ENCODE assay signal across 23 cellular contexts in genomic region chr7:26618458-26618857, GRCh38.
"Had no signal": no experiment of that assay in that cellular context is flagged by ENCODE, and none has a peak within 500 bp of the region (broad histone marks: within the 10 kb centered on the region; RNA-seq: fewer than 3 reads in every experiment).

No MANE protein-coding gene starts in this region.

- H3K27me3 Mint-ChIP-seq: activated naive CD8-positive, alpha-beta T cell treated with anti-CD3 and anti-CD28 coated beads, Interleukin-2, amount 10 ng/mL, durations not matched to agents 7 days and 5 days had no signal

- H3K9me3 Mint-ChIP-seq: activated naive CD8-positive, alpha-beta T cell treated with anti-CD3 and anti-CD28 coated beads, Interleukin-2, amount 10 ng/mL, durations not matched to agents 7 days and 5 days; central memory CD8-positive, alpha-beta T cell; naive thymus-derived CD4-positive, alpha-beta T cell had no signal

- H3K36me3 Mint-ChIP-seq: activated naive CD8-positive, alpha-beta T cell treated with anti-CD3 and anti-CD28 coated beads, Interleukin-2, amount 10 ng/mL, durations not matched to agents 7 days and 5 days; brain; naive thymus-derived CD4-positive, alpha-beta T cell had no signal

- H3K4me3 Mint-ChIP-seq: activated naive CD8-positive, alpha-beta T cell treated with anti-CD3 and anti-CD28 coated beads, Interleukin-2, amount 10 ng/mL, durations not matched to agents 7 days and 5 days; brain; central memory CD8-positive, alpha-beta T cell; naive thymus-derived CD4-positive, alpha-beta T cell had no signal

- H3K4me1 Mint-ChIP-seq: activated naive CD8-positive, alpha-beta T cell treated with anti-CD3 and anti-CD28 coated beads, Interleukin-2, amount 10 ng/mL, durations not matched to agents 7 days and 5 days; central memory CD8-positive, alpha-beta T cell had no signal

- ATAC-seq: mucosa of descending colon; naive thymus-derived CD4-positive, alpha-beta T cell; right cardiac atrium had no signal

- H3K27ac Mint-ChIP-seq: activated naive CD8-positive, alpha-beta T cell treated with anti-CD3 and anti-CD28 coated beads, Interleukin-2, amount 10 ng/mL, durations not matched to agents 7 days and 5 days; naive thymus-derived CD4-positive, alpha-beta T cell had no signal

- DNase-seq: activated CD4-positive, alpha-beta T cell treated with anti-CD3 and anti-CD28 coated beads for 1 hour; activated CD4-positive, alpha-beta T cell treated with anti-CD3 and anti-CD28 coated beads, Interleukin-2, amount 50 U/mL, for 4 hours; activated naive CD4-positive, alpha-beta T cell; activated naive CD8-positive, alpha-beta T cell treated with anti-CD3 and anti-CD28 coated beads, Interleukin-2, amount 10 ng/mL, durations not matched to agents 7 days and 5 days; activated T-cell treated with anti-CD3 and anti-CD28 coated beads for 4 hours; effector memory CD4-positive, alpha-beta T cell; foreskin fibroblast; hippocampal formation; kidney; left ventricle myocardium inferior; mucosa of descending colon; naive thymus-derived CD4-positive, alpha-beta T cell; nucleus accumbens; small intestine; stimulated activated CD4-positive, alpha-beta T cell treated with anti-CD3 and anti-CD28 coated beads, Interleukin-4, amount 100 ng/mL, for 4 hours; stimulated activated CD8-positive, alpha-beta memory T cell treated with anti-CD3 and anti-CD28 coated beads, Interleukin-4, amount 100 ng/mL, for 48 hours; stimulated activated naive CD4-positive, alpha-beta T cell treated with Interleukin-2 at 50 U/mL for 16 hours; substantia nigra; T1000; transverse colon had no signal
